ENCODE assay signal across 1 cellular context in genomic region chr1:54764132-54764921, GRCh38.
A peak's percentile ranks its signal among the peaks of the same experiment; 100 is the strongest.
TF ChIP-seq lines count a peak whose summit lies in the region.

TSS of gene PARS2 (minus strand) at chr1:54764523. CDS start at chr1:54759161, 5,362 bp downstream.

TF ChIP-seq in HepG2, 621 proteins besides CTCF, POLR2A, EP300 and RAD21 (continued from another document and continues in another):
- TF ChIP-seq IRF9 (CRISPR knock-in tag; IDR thresholded peaks at IDR 0.05; ENCODE audit: borderline replicate concordance) (no peak), RARG (CRISPR knock-in tag; IDR thresholded peaks at IDR 0.05; ENCODE audit: low read depth) (no peak), NFKB2 (CRISPR knock-in tag; IDR thresholded peaks at IDR 0.05; ENCODE audit: borderline replicate concordance) (peak; percentile 66; the same call in 1 of the 2 replicates), NRL (CRISPR knock-in tag; IDR thresholded peaks at IDR 0.05; ENCODE audit: borderline replicate concordance) (peak; percentile 90), ZNF510 (CRISPR knock-in tag; IDR thresholded peaks at IDR 0.05; ENCODE audit: low read depth) (no peak), ZNF747 (CRISPR knock-in tag; IDR thresholded peaks at IDR 0.05; ENCODE audit: borderline replicate concordance) (peak; percentile 37; the same call in 1 of the 2 replicates), ADNP (CRISPR knock-in tag; IDR thresholded peaks at IDR 0.05) (no peak), ZNF724P (CRISPR knock-in tag; IDR thresholded peaks at IDR 0.05; ENCODE audit: borderline replicate concordance) (no peak), TEF (CRISPR knock-in tag; IDR thresholded peaks at IDR 0.05) (no peak), TFE3 (CRISPR knock-in tag; IDR thresholded peaks at IDR 0.05) (no peak), ZKSCAN5 (CRISPR knock-in tag; IDR thresholded peaks at IDR 0.05) (no peak), CEBPG (CRISPR knock-in tag; IDR thresholded peaks at IDR 0.05) (peak; percentile 21; the same call in 1 of the 2 replicates), ZNF207 (IDR thresholded peaks at IDR 0.05; ENCODE audit: borderline replicate concordance) (no peak), REXO4 (CRISPR knock-in tag; IDR thresholded peaks at IDR 0.05; ENCODE audit: borderline replicate concordance) (no peak), HIC2 (CRISPR knock-in tag; IDR thresholded peaks at IDR 0.05; ENCODE audit: low read depth) (peak; percentile 21; the same call in 1 of the 2 replicates), ZBTB21 (CRISPR knock-in tag; IDR thresholded peaks at IDR 0.05) (no peak), ZNF274 (CRISPR knock-in tag; IDR thresholded peaks at IDR 0.05) (0 out of 2 replicates have a peak, but pooled peaks have one; percentile 54), MTF1 (CRISPR knock-in tag; IDR thresholded peaks at IDR 0.05) (no peak), ZNF616 (CRISPR knock-in tag; IDR thresholded peaks at IDR 0.05; ENCODE audit: low read depth) (0 out of 2 replicates have a peak, but pooled peaks have one; percentile 68), SOX6 (IDR thresholded peaks at IDR 0.05) (no peak), SOX6 (CRISPR knock-in tag; IDR thresholded peaks at IDR 0.05) (no peak; the same call in 1 of the 2 replicates), CSRNP1 (CRISPR knock-in tag; IDR thresholded peaks at IDR 0.05) (peak; percentile 62; the same call in 1 of the 2 replicates), HOXA5 (CRISPR knock-in tag; IDR thresholded peaks at IDR 0.05) (peak; percentile 58; the same call in 1 of the 2 replicates), ARID3A (IDR thresholded peaks at IDR 0.05; ENCODE audit: low read depth, low read length) (no peak), AHDC1 (CRISPR knock-in tag; IDR thresholded peaks at IDR 0.05; ENCODE audit: borderline replicate concordance) (no peak), ZNF574 (CRISPR knock-in tag; IDR thresholded peaks at IDR 0.05) (peak; percentile 99), ZNF234 (CRISPR knock-in tag; conservative IDR thresholded peaks at IDR 0.05) (no peak), ZBTB49 (CRISPR knock-in tag; IDR thresholded peaks at IDR 0.05; ENCODE audit: borderline replicate concordance) (no peak), RFX1 (IDR thresholded peaks at IDR 0.05) (peak; percentile 88), ZC3H13 (CRISPR knock-in tag; IDR thresholded peaks at IDR 0.05) (no peak), GMEB1 (CRISPR knock-in tag; IDR thresholded peaks at IDR 0.05; ENCODE audit: borderline replicate concordance) (peak; percentile 91), ZNF629 (CRISPR knock-in tag; conservative IDR thresholded peaks at IDR 0.05) (no peak), NFE2L2 (IDR thresholded peaks at IDR 0.05; ENCODE audit: low read length) (no peak), ZNF292 (CRISPR knock-in tag; IDR thresholded peaks at IDR 0.05; ENCODE audit: borderline replicate concordance, low read depth) (no peak), ELF4 (CRISPR knock-in tag; IDR thresholded peaks at IDR 0.05; ENCODE audit: borderline replicate concordance) (peak; percentile 82; the same call in 1 of the 2 replicates), RELA (CRISPR knock-in tag; IDR thresholded peaks at IDR 0.05) (no peak)
